Comparison of ENCODE assay signal across 28 cellular contexts in the genomic region with DNA sequence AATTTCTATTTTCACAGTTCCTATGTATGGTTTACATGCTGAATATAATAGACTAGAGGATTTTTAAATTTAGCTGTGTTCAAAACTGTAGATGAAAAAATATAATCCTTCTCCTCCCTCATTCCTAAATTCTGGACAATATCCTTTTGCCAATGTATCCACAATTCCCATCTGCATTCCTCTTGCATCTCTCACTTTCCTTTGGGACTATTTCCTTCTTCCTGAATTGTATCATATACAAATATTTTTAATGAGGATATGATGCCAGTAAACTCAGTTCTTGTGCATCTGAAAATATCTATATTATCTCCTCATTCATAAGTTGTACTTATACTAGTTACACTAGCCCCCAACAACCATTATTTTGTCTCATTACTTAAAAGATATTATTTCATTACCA. TPM values are rescaled to one million over a fixed set of nuclear protein-coding genes. Genes with fewer than 3 reads are reported as not detected.
A peak's percentile ranks its signal among the peaks of the same experiment; 100 is the strongest.
DNase-seq lines count a peak whose midpoint lies in the region; ATAC-seq and TF ChIP-seq lines count a peak whose summit lies in the region.
"Had no signal": no experiment of that assay in that cellular context is flagged by ENCODE, and none has a peak within 500 bp of the region (broad histone marks: within the 10 kb centered on the region; RNA-seq: fewer than 3 reads in every experiment).

No MANE protein-coding gene starts in this region.

- H3K27ac ChIP-seq in neuronal stem cell (replicated peaks; ENCODE audit: low read length): no peak overlapping the region
- H3K27ac ChIP-seq: gastroesophageal sphincter, left lung, neutrophil, prostate gland, right lobe of liver, testis had no signal

- TF ChIP-seq CTCF in epithelial cell of esophagus (IDR thresholded peaks at IDR 0.05; ENCODE audit: insufficient read depth, low read depth, low read length, missing control alignments): no peak

- H3K18ac ChIP-seq in neuronal stem cell (ENCODE audit: low read length): no peak overlapping the region

- no peak overlapping the region for H2BK15ac ChIP-seq in neuronal stem cell (ENCODE audit: low read length)

- H3K4me2 ChIP-seq in neuronal stem cell (ENCODE audit: insufficient read depth, low read length, poor library complexity, severe bottlenecking): no peak overlapping the region

- H3K14ac ChIP-seq in neuronal stem cell (ENCODE audit: low read length): no peak overlapping the region

- no peaks in the 10 kb centered on the region for H3K4me1 ChIP-seq in neuronal stem cell (ENCODE audit: control insufficient read depth in 2 of 2, insufficient read depth in 1 of 2, low read depth in 1 of 2, low read length in 2 of 2)
- H3K4me1 ChIP-seq: gastroesophageal sphincter, left lung, prostate gland, right lobe of liver, testis had no signal

- peak; percentile 33 for DNase-seq in ELR (ENCODE audit: low read depth)
- DNase-seq in NCI-H226: peak; percentile 36
- DNase-seq in epithelial cell of esophagus (ENCODE audit: low read depth): peak; percentile 25
- DNase-seq in lung microvascular endothelial cell (ENCODE audit: low read depth in 2 of 2): peak; percentile 45 to 60
- DNase-seq in left cardiac atrium: no peak
- DNase-seq in cortex of kidney (lab: John Stamatoyannopoulos, UW): no peak
- DNase-seq in neuronal stem cell (ENCODE audit: low spot score): no peak
- DNase-seq: activated CD4-positive, alpha-beta memory T cell treated with anti-CD3 and anti-CD28 coated beads for 36 hours; activated CD4-positive, CD25-positive, alpha-beta regulatory T cell treated with anti-CD3 and anti-CD28 coated beads, Interleukin-2, amount 50 U/mL, for 72 hours; amygdala; effector CD8-positive, alpha-beta T cell; Karpas-422; left lung; NCI-H146; NCI-H446; NCI-H748 treated with DMSO at 0.1 percent for 48 hours; right lobe of liver; SHP77 treated with DMSO at 0.1 percent for 48 hours; stimulated activated CD8-positive, alpha-beta memory T cell treated with anti-CD3 and anti-CD28 coated beads, Interleukin-4, amount 100 ng/mL, for 48 hours; testis had no signal

- H4K91ac ChIP-seq in neuronal stem cell (ENCODE audit: low read depth, low read length, poor library complexity): no peak overlapping the region

- intact Hi-C loops in left cardiac atrium (cut with DNase I): no loop called here

- no peak overlapping the region for H4K8ac ChIP-seq in neuronal stem cell (ENCODE audit: low read depth, low read length)

- no peak overlapping the region for H3K4ac ChIP-seq in neuronal stem cell (ENCODE audit: low read length)

- H3K27me3 ChIP-seq in neuronal stem cell (ENCODE audit: control insufficient read depth in 3 of 3, insufficient read depth in 3 of 3, low read depth in 1 of 3, low read length in 3 of 3): no peaks in the 10 kb centered on the region
- H3K27me3 ChIP-seq: gastroesophageal sphincter, left lung, neutrophil, right lobe of liver, testis had no signal

- no peak overlapping the region for H3K9ac ChIP-seq in neuronal stem cell (ENCODE audit: low read depth, low read length, poor library complexity)

- H2AK5ac ChIP-seq in neuronal stem cell (ENCODE audit: low read depth, low read length): no peak overlapping the region

- no peak overlapping the region for H2BK120ac ChIP-seq in neuronal stem cell (ENCODE audit: low read depth, low read length)

- no peak overlapping the region for H2AFZ ChIP-seq in neuronal stem cell (ENCODE audit: low read length)

- H3K9me3 ChIP-seq in neuronal stem cell (replicated peaks in 1 of 2; ENCODE audit: control insufficient read depth in 2 of 2, insufficient read depth in 1 of 2, low read depth in 1 of 2, low read length in 2 of 2): no peaks in the 10 kb centered on the region
- H3K9me3 ChIP-seq: gastroesophageal sphincter, left lung, neutrophil, prostate gland, right lobe of liver, testis had no signal

- H3K79me1 ChIP-seq in neuronal stem cell (ENCODE audit: low read depth, low read length): no peaks in the 10 kb centered on the region

- H3K36me3 ChIP-seq in neuronal stem cell (replicated peaks in 1 of 2; ENCODE audit: control insufficient read depth in 2 of 2, insufficient read depth in 2 of 2, low read length in 2 of 2): no peaks in the 10 kb centered on the region
- H3K36me3 ChIP-seq: prostate gland had no signal

- no peak overlapping the region for H3K4me3 ChIP-seq in epithelial cell of esophagus (ENCODE audit: low read length)
- H3K4me3 ChIP-seq in neuronal stem cell (ENCODE audit: low read length in 2 of 2): no peak overlapping the region
- H3K4me3 ChIP-seq: gastroesophageal sphincter, GM12878, left lung, prostate gland, right lobe of liver, testis had no signal

- H2BK12ac ChIP-seq in neuronal stem cell (ENCODE audit: low read length): no peak overlapping the region

- ATAC-seq in left cardiac atrium: no peak
- no peak for ATAC-seq in activated CD4-positive, CD25-positive, alpha-beta regulatory T cell treated with anti-CD3 and anti-CD28 coated beads, Interleukin-2, amount 50 U/mL, for 24 hours
- ATAC-seq: activated naive CD4-positive, alpha-beta T cell treated with anti-CD3 and anti-CD28 coated beads, Interleukin-2, amount 50 U/mL, for 72 hours; activated T-helper 17 cell treated with anti-CD3 and anti-CD28 coated beads, Interleukin-2, amount 50 U/mL, for 72 hours; gastroesophageal sphincter; GM12878; left lung; Panc1; right lobe of liver had no signal

- H3K23ac ChIP-seq in neuronal stem cell (ENCODE audit: low read depth, low read length, poor library complexity): no peak overlapping the region

- no peak overlapping the region for H2BK5ac ChIP-seq in neuronal stem cell (ENCODE audit: low read length)

RNA-seq across cellular contexts. Expression of a gene that starts 46.7 kb away (rescaled TPM):
- total RNA-seq in lung microvascular endothelial cell: 12.4 and 21.0 TPM in 2 replicates
- total RNA-seq in left cardiac atrium: 10 to 100 TPM; 10.7 to 12.7 TPM
- 0.25 TPM for polyA plus RNA-seq in neuronal stem cell (2013, experiment 1 of 2)
- 0.44 TPM for polyA plus RNA-seq in neuronal stem cell (2013, experiment 2 of 2)

Comparison
In these comparisons a context has a peak if more than half of its experiments do, and no peak if none do; other contexts are left out.
1. DNase-seq: peak in ELR (single experiment), NCI-H226 (single experiment), epithelial cell of esophagus (single experiment) and lung microvascular endothelial cell (2 of 2); none in left cardiac atrium (single experiment), cortex of kidney (single experiment) and neuronal stem cell (single experiment).